In the genomic region with DNA sequence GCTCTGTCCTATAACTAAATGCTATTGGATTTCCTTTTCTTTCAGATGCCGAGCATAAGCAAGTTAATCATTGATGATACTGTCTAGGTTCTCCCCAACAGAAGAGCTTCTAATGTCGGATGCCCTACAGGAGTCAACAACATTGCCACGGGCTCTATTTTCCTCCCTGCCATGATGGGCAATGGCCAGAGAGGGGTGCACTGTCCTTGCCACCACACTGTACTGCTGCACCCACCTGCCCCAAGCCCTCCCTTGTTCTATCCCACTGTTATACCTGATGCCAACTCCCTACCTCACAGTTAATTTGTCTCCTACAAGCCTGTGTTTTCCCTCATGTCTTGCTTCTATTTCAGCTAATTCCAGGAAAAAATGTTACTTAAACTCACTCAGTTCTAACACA, we compare ENCODE assay signal across 16 cellular contexts.
DNase-seq lines count a peak whose midpoint lies in the region; FAIRE-seq and TF ChIP-seq lines count a peak whose summit lies in the region.
"Had no signal": no experiment of that assay in that cellular context is flagged by ENCODE, and none has a peak within 500 bp of the region (broad histone marks: within the 10 kb centered on the region; RNA-seq: fewer than 3 reads in every experiment).

No MANE protein-coding gene starts in this region.

- H3K9me3 ChIP-seq in adipocyte (ENCODE audit: control insufficient read depth, low read length) (peaks cover 4% of the 10 kb centered on the region), esophagus muscularis mucosa (no peaks in the 10 kb centered on the region)
- H3K9me3 ChIP-seq: BLaER1 had no signal

- H3K27ac ChIP-seq in esophagus muscularis mucosa (replicated peaks in 1 of 4): no peak overlapping the region
- H3K27ac ChIP-seq: 22Rv1, A549, BLaER1 had no signal

- no peak for TF ChIP-seq EP300 in esophagus muscularis mucosa (IDR thresholded peaks at IDR 0.05)

- peaks cover 5% of the 10 kb centered on the region for H3K4me1 ChIP-seq in adipocyte (ENCODE audit: control insufficient read depth, insufficient read depth, low read length)
- no peaks in the 10 kb centered on the region for H3K4me1 ChIP-seq in esophagus muscularis mucosa
- H3K4me1 ChIP-seq: A549, BLaER1 had no signal

- H3K27me3 ChIP-seq in adipocyte (replicated peaks; ENCODE audit: control insufficient read depth, insufficient read depth, low read length) (no peaks in the 10 kb centered on the region), esophagus muscularis mucosa (peaks cover 0 to 5% (median 0%) of the 10 kb centered on the region in 4 donors)
- H3K27me3 ChIP-seq: BLaER1 had no signal

- peak; percentile 9 for DNase-seq in NCI-H748 (lab: John Stamatoyannopoulos, UW; ENCODE audit: unreplicated experiment)
- DNase-seq in NCI-H748 treated with DMSO at 0.1 percent for 48 hours (lab: John Stamatoyannopoulos, UW): no peak
- no peak for DNase-seq in HTR-8/SVneo (ENCODE audit: insufficient read length, low spot score)
- DNase-seq in adipocyte (ENCODE audit: low read depth): no peak
- peak; percentile 47 for DNase-seq in esophagus muscularis mucosa (ENCODE audit: extremely low spot score)
- no peak for DNase-seq in SIG-M5 (lab: John Stamatoyannopoulos, UW)
- no peak for DNase-seq in nucleus accumbens (lab: John Stamatoyannopoulos, UW)
- DNase-seq in kidney glomerular epithelial cell (lab: John Stamatoyannopoulos, UW): no peak
- DNase-seq: Calu3; CD4-positive, alpha-beta memory T cell; DMS79 treated with DMSO at 0.1 percent for 48 hours; H7 had no signal

- peak; percentile 77 for FAIRE-seq in HTR-8/SVneo (lab: Jason Lieb, UNC)
- FAIRE-seq: A549 had no signal

- 85% methylated on average over 3 of the region's 3 CpGs for WGBS in esophagus muscularis mucosa

- H3K9ac ChIP-seq in adipocyte (ENCODE audit: low read length): no peak overlapping the region
- H3K9ac ChIP-seq: BLaER1 had no signal

- H3K4me3 ChIP-seq in adipocyte (ENCODE audit: low read length) (peak overlapping the region; percentile 27), esophagus muscularis mucosa (no peak overlapping the region)
- H3K4me3 ChIP-seq: A549, BLaER1, GM23338 had no signal

- H3K36me3 ChIP-seq in adipocyte (ENCODE audit: control insufficient read depth, insufficient read depth, low read length, severe bottlenecking): no peaks in the 10 kb centered on the region
- no peaks in the 10 kb centered on the region for H3K36me3 ChIP-seq in esophagus muscularis mucosa
- H3K36me3 ChIP-seq: BLaER1 had no signal

- TF ChIP-seq POLR2A in esophagus muscularis mucosa (IDR thresholded peaks at IDR 0.05; ENCODE audit: low read depth): no peak

- TF ChIP-seq CTCF in esophagus muscularis mucosa (IDR thresholded peaks at IDR 0.05): no peak

- intact Hi-C loops in esophagus muscularis mucosa (cut with DNase I): no loop called here

Comparison
In these comparisons a context has a peak if more than half of its experiments do, and no peak if none do; other contexts are left out.
1. DNase-seq: peak in NCI-H748 (single experiment) and esophagus muscularis mucosa (single experiment); none in NCI-H748 treated with DMSO at 0.1 percent for 48 hours (single experiment), HTR-8/SVneo (single experiment), adipocyte (single experiment), SIG-M5 (single experiment), nucleus accumbens (0 of 56) and kidney glomerular epithelial cell (single experiment).